ENCODE assay signal across 23 cellular contexts in the genomic region with DNA sequence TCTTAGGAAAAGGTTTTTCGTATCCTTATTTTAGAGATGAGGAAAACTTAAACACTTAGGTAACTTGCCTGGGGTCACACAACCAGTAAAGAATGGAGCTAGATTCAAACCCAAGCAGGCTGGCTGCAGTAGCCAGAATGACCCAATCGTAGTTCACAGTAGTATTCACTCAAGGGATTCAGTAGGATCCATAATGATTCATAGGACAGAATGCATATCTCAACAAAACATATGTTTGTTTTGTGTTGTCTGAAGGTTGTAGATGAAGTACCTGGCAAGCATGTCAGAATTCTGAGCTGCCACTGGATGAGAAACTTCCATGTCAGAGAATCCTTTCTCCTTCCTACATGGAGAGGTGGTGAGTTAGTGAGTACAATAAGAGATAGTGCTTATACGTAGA.
DNase-seq lines count a peak whose midpoint lies in the region; ATAC-seq, FAIRE-seq and TF ChIP-seq lines count a peak whose summit lies in the region.
"Had no signal": no experiment of that assay in that cellular context is flagged by ENCODE, and none has a peak within 500 bp of the region (broad histone marks: within the 10 kb centered on the region; RNA-seq: fewer than 3 reads in every experiment).

No MANE protein-coding gene starts in this region.

- TF ChIP-seq CTCF in bronchial epithelial cell (IDR thresholded peaks at IDR 0.05; ENCODE audit: insufficient read depth, low read length, severe bottlenecking), result no peak
- no peak for TF ChIP-seq CTCF in esophagus squamous epithelium (IDR thresholded peaks at IDR 0.05)
- no peak for TF ChIP-seq CTCF in vagina (IDR thresholded peaks at IDR 0.05)

- H3K27ac ChIP-seq in esophagus squamous epithelium (peak overlapping the region; percentile 11 to 79 (median 66)), rectal smooth muscle tissue (ENCODE audit: low read depth, low read length) (peak overlapping the region; percentile 32), vagina (peak overlapping the region; percentile 71)
- H3K27ac ChIP-seq: GM23248, HL-60, PC-9, SJCRH30 had no signal

- H3K27me3 ChIP-seq in bronchial epithelial cell (ENCODE audit: control insufficient read depth, insufficient read depth, low read length) (no peaks in the 10 kb centered on the region), esophagus squamous epithelium (no peaks in the 10 kb centered on the region), rectal smooth muscle tissue (ENCODE audit: control insufficient read depth, insufficient read depth, low read length) (no peaks in the 10 kb centered on the region), vagina (no peaks in the 10 kb centered on the region)
- H3K27me3 ChIP-seq: SJCRH30 had no signal

- H3K9me3 ChIP-seq in esophagus squamous epithelium (peaks cover 0 to 3% (median 0%) of the 10 kb centered on the region in 3 donors), vagina (peaks cover 8% of the 10 kb centered on the region)
- H3K9me3 ChIP-seq: SJCRH30 had no signal

- peak; percentile 53 for DNase-seq in bronchial epithelial cell (ENCODE audit: low read depth)
- DNase-seq in esophagus squamous epithelium (lab: John Stamatoyannopoulos, UW), result no peak
- no peak for DNase-seq in vagina (ENCODE audit: extremely low spot score in 2 of 2)
- no peak for DNase-seq in activated CD4-positive, CD25-positive, alpha-beta regulatory T cell (lab: John Stamatoyannopoulos, UW)
- DNase-seq in NCI-H1048 (lab: John Stamatoyannopoulos, UW), result no peak
- DNase-seq: C1 segment of cervical spinal cord; CD4-positive, alpha-beta memory T cell; COR-L47; GM23248; H7; NCI-H1092 treated with DMSO at 0.1 percent for 48 hours; NCI-H146; NCI-H2029; NCI-H446; NCI-H524 treated with DMSO at 0.1 percent for 48 hours; NCI-H774; PC-9; SJCRH30 had no signal

- intact Hi-C loops in esophagus squamous epithelium (cut with DNase I) (no loop called here), vagina (cut with DNase I) (no loop called here)

- no peak overlapping the region for H3K9ac ChIP-seq in rectal smooth muscle tissue (ENCODE audit: low read length)
- H3K9ac ChIP-seq: GM23248 had no signal

- ATAC-seq in HG03460 (IDR thresholded peaks at IDR 0.05; ENCODE audit: unreplicated experiment), result no peak
- ATAC-seq: Right ventricle myocardium inferior had no signal

- no peaks in the 10 kb centered on the region for H3K36me3 ChIP-seq in bronchial epithelial cell (ENCODE audit: control insufficient read depth, insufficient read depth, low read length)
- peaks cover 0 to 6% (median 0%) of the 10 kb centered on the region in 3 donors for H3K36me3 ChIP-seq in esophagus squamous epithelium
- H3K36me3 ChIP-seq in rectal smooth muscle tissue (ENCODE audit: control insufficient read depth, insufficient read depth, low read length), result no peaks in the 10 kb centered on the region
- no peaks in the 10 kb centered on the region for H3K36me3 ChIP-seq in vagina
- H3K36me3 ChIP-seq: SJCRH30 had no signal

- H3K4me3 ChIP-seq in bronchial epithelial cell (ENCODE audit: low read depth, low read length) (no peak overlapping the region), esophagus squamous epithelium (no peak overlapping the region), rectal smooth muscle tissue (ENCODE audit: low read length) (no peak overlapping the region), vagina (no peak overlapping the region)
- H3K4me3 ChIP-seq: GM23248, PC-9, SJCRH30 had no signal

- 47 to 61% methylated on average over 3 of the region's 3 CpGs for WGBS in esophagus squamous epithelium, 2 donors

- TF ChIP-seq POLR2A in esophagus squamous epithelium (IDR thresholded peaks at IDR 0.05) (no peak), vagina (IDR thresholded peaks at IDR 0.05) (no peak)

- H3K4me1 ChIP-seq in esophagus squamous epithelium, result peaks cover 12 to 62% (median 29%) of the 10 kb centered on the region in 3 donors
- H3K4me1 ChIP-seq in rectal smooth muscle tissue (ENCODE audit: control insufficient read depth, insufficient read depth, low read length), result peaks cover 3% of the 10 kb centered on the region
- peaks cover 62% of the 10 kb centered on the region for H3K4me1 ChIP-seq in vagina
- H3K4me1 ChIP-seq: SJCRH30 had no signal

- FAIRE-seq in bronchial epithelial cell (lab: Jason Lieb, UNC), result no peak
- FAIRE-seq: G401.6 had no signal
